ENCODE assay signal across 8 cellular contexts in genomic region chr19:17073869-17074627, GRCh38. TPM values are rescaled to one million over a fixed set of nuclear protein-coding genes. Genes with fewer than 3 reads are reported as not detected.
DNase-seq lines count a peak whose midpoint lies in the region; ATAC-seq, FAIRE-seq and TF ChIP-seq lines count a peak whose summit lies in the region.

No MANE protein-coding gene starts in this region.

- H3K4me3 ChIP-seq in heart left ventricle (peak overlapping the region; percentile 47 to 92 (median 74)), PC-3 (ENCODE audit: low read length) (peak overlapping the region; percentile 89), endothelial cell of umbilical vein (replicated peaks in 1 of 3; ENCODE audit: insufficient read depth in 1 of 3, low read depth in 1 of 3, low read length in 3 of 3) (peak overlapping the region in 2 of 3 experiments; percentile 66 to 80), parathyroid adenoma (ENCODE audit: low read depth, low read length) (peak overlapping the region; percentile 96)

- no peak for ATAC-seq in heart left ventricle
- no peak for ATAC-seq in PC-3
- ATAC-seq in HG03097 (IDR thresholded peaks at IDR 0.05; ENCODE audit: low FRiP score, unreplicated experiment) = no peak

- TF ChIP-seq CTCF in heart left ventricle (IDR thresholded peaks at IDR 0.05) (no peak), PC-3 (conservative IDR thresholded peaks at IDR 0.05; ENCODE audit: low read depth, low read length) (no peak), endothelial cell of umbilical vein (IDR thresholded peaks at IDR 0.05; ENCODE audit: extremely low read depth in 1 of 2, insufficient read depth in 1 of 2, low read depth in 1 of 2, low read length in 2 of 2) (no peak), parathyroid adenoma (IDR thresholded peaks at IDR 0.05) (no peak)

- no peak for TF ChIP-seq POLR2A in heart left ventricle (IDR thresholded peaks at IDR 0.05)
- TF ChIP-seq POLR2A in endothelial cell of umbilical vein (IDR thresholded peaks at IDR 0.05; ENCODE audit: low read depth, low read length) = no peak
- TF ChIP-seq POLR2A in H54 (IDR thresholded peaks at IDR 0.05; ENCODE audit: low read depth, low read length) = no peak

- H3K9ac ChIP-seq in PC-3 (ENCODE audit: low read length) = peak overlapping the region; percentile 90
- peak overlapping the region; percentile 77 for H3K9ac ChIP-seq in endothelial cell of umbilical vein (replicated peaks; ENCODE audit: extremely low read depth, insufficient read depth, low read length)
- no peak overlapping the region for H3K9ac ChIP-seq in parathyroid adenoma

- WGBS in heart left ventricle, 4 donors = 52 to 68% (median 58%) methylated on average over 12 to 18 of the region's 18 CpGs

- H4K20me1 ChIP-seq in PC-3 (ENCODE audit: low read length) (peaks cover 5% of the 10 kb centered on the region; the same call in 1 of the 2 replicates), endothelial cell of umbilical vein (replicated peaks; ENCODE audit: control insufficient read depth, extremely low read depth, insufficient read depth, low read length) (no peaks in the 10 kb centered on the region)

- peak; percentile 69 for FAIRE-seq in endothelial cell of umbilical vein (lab: Jason Lieb, UNC)
- no peak for FAIRE-seq in H54 (lab: Jason Lieb, UNC)

- H3K79me2 ChIP-seq in PC-3 (ENCODE audit: low read length) = peaks cover 77% of the 10 kb centered on the region
- peaks cover 66% of the 10 kb centered on the region for H3K79me2 ChIP-seq in endothelial cell of umbilical vein (ENCODE audit: control insufficient read depth, insufficient read depth, low read length)
- peaks cover 9% of the 10 kb centered on the region for H3K79me2 ChIP-seq in parathyroid adenoma

- dilution Hi-C loops in endothelial cell of umbilical vein (cut with MboI; ENCODE audit: extremely low pct_ligation_motif_present, low sequenced_read_pairs) = no loop called here

- H3K4me1 ChIP-seq in heart left ventricle (peaks cover 0 to 56% (median 35%) of the 10 kb centered on the region in 12 donors), PC-3 (ENCODE audit: insufficient read depth, low read length) (peaks cover 24% of the 10 kb centered on the region), endothelial cell of umbilical vein (ENCODE audit: control insufficient read depth, extremely low read depth, insufficient read depth, low read length) (peaks cover 31% of the 10 kb centered on the region), parathyroid adenoma (peaks cover 3% of the 10 kb centered on the region)

- intact Hi-C loops in heart left ventricle (cut with DNase I) (loop anchor here in 3 of 10 donors (10.0 kb wide), 3 partner anchors 151 to 191 kb away; partner anchors contain the start of genes BABAM1 (in 1 of the 3), OCEL1 (in 1 of the 3) and USHBP1 (in 1 of the 3)), cardiac septum (cut with DNase I) (loop anchor here (2.0 kb wide), 1 partner anchor 61 kb away; no protein-coding TSS in a partner anchor), PC-3 (cut with micrococcal nuclease) (no loop called here), endothelial cell of umbilical vein (cut with micrococcal nuclease) (no loop called here)

- H3K27me3 ChIP-seq in heart left ventricle (no peaks in the 10 kb centered on the region), PC-3 (ENCODE audit: low read length) (no peaks in the 10 kb centered on the region), endothelial cell of umbilical vein (ENCODE audit: control insufficient read depth in 2 of 2, insufficient read depth in 2 of 2, low read length in 2 of 2) (no peaks in the 10 kb centered on the region), parathyroid adenoma (ENCODE audit: control insufficient read depth, insufficient read depth, low read length) (no peaks in the 10 kb centered on the region)

- H3K27ac ChIP-seq in heart left ventricle (peak overlapping the region in 7 of 12 donors; percentile 60 to 91 (median 82)), PC-3 (ENCODE audit: low read length) (no peak overlapping the region), endothelial cell of umbilical vein (ENCODE audit: insufficient read depth, low read depth, low read length) (peak overlapping the region; percentile 75), parathyroid adenoma (no peak overlapping the region)

- POLR2A ChIA-PET in PC-3 (lab: Charles Lee; ENCODE audit: unreplicated experiment) (interaction anchor here (0.6 kb wide), 1 partner anchor 244 kb away, joined by 18 read pairs; no protein-coding TSS in a partner anchor), endothelial cell of umbilical vein (lab: Charles Lee) (interaction anchor here (0.5 kb wide), 1 partner anchor 339 kb away, joined by 5 read pairs; no protein-coding TSS in a partner anchor)

- H3K4me2 ChIP-seq in PC-3 (ENCODE audit: low read length) (peak overlapping the region; percentile 97), endothelial cell of umbilical vein (ENCODE audit: insufficient read depth, low read length) (peak overlapping the region; percentile 82), parathyroid adenoma (ENCODE audit: low read length) (peak overlapping the region; percentile 82)

- peaks cover 0 to 22% (median 0%) of the 10 kb centered on the region in 9 donors for H3K36me3 ChIP-seq in heart left ventricle
- peaks cover 16% of the 10 kb centered on the region; the same call in 1 of the 2 replicates for H3K36me3 ChIP-seq in PC-3 (ENCODE audit: low read depth, low read length)
- no peaks in the 10 kb centered on the region for H3K36me3 ChIP-seq in endothelial cell of umbilical vein (ENCODE audit: control insufficient read depth in 2 of 2, extremely low read depth in 1 of 2, insufficient read depth in 2 of 2, low read length in 2 of 2)
- H3K36me3 ChIP-seq in parathyroid adenoma (ENCODE audit: control insufficient read depth, insufficient read depth, low read length) = no peaks in the 10 kb centered on the region

- no peak for DNase-seq in heart left ventricle
- DNase-seq in cardiac septum (ENCODE audit: low spot score) = no peak
- DNase-seq in PC-3 = no peak
- DNase-seq in endothelial cell of umbilical vein (ENCODE audit: low read depth, low spot score) = no peak
- DNase-seq in H54 (ENCODE audit: insufficient read length, low spot score) = no peak
- DNase-seq in NCI-H1048 (lab: John Stamatoyannopoulos, UW) = no peak

- H3F3A ChIP-seq in PC-3 (ENCODE audit: low read length, unreplicated experiment) = no peaks in the 10 kb centered on the region

- no peaks in the 10 kb centered on the region for H3K9me1 ChIP-seq in endothelial cell of umbilical vein (replicated peaks; ENCODE audit: control insufficient read depth, extremely low read depth, insufficient read depth, low read length)

- no peaks in the 10 kb centered on the region for H3K9me2 ChIP-seq in PC-3 (replicated peaks; ENCODE audit: low read length)

- CTCF ChIA-PET in PC-3 (lab: Charles Lee) = no interaction called here
- CTCF ChIA-PET in endothelial cell of umbilical vein (lab: Charles Lee) = no interaction called here

- BruUV-seq in PC-3 (replicated peaks; lab: Mats Ljungman, UMichigan) (no TSS peak), endothelial cell of umbilical vein (replicated peaks; lab: Mats Ljungman, UMichigan) (no TSS peak)

- H3K9me3 ChIP-seq in heart left ventricle = no peaks in the 10 kb centered on the region
- no peaks in the 10 kb centered on the region for H3K9me3 ChIP-seq in PC-3 (ENCODE audit: low read length)
- H3K9me3 ChIP-seq in endothelial cell of umbilical vein (replicated peaks; ENCODE audit: control insufficient read depth, insufficient read depth, low read length) = no peaks in the 10 kb centered on the region
- no peaks in the 10 kb centered on the region for H3K9me3 ChIP-seq in parathyroid adenoma (ENCODE audit: control insufficient read depth, low read length)

- peak overlapping the region; percentile 70; the same call in 1 of the 2 replicates for H2AFZ ChIP-seq in PC-3 (ENCODE audit: low read length)
- peak overlapping the region; percentile 5 for H2AFZ ChIP-seq in endothelial cell of umbilical vein (ENCODE audit: low read depth, low read length)
- peak overlapping the region; percentile 97 for H2AFZ ChIP-seq in parathyroid adenoma

RNA-seq across cellular contexts. Expression of gene HAUS8, which starts 1.2 kb away (rescaled TPM):
- 1 to 10 TPM; 2.1 to 9.2 (median 4.7) TPM for total RNA-seq in heart left ventricle
- 1 to 10 TPM; 4.2 to 5.1 TPM for polyA plus RNA-seq in heart left ventricle
- total RNA-seq in cardiac septum = 2.6 TPM
- total RNA-seq in PC-3 (2014; rRNA removed) = 19.1 and 21.3 TPM in 2 replicates
- 23.4 and 30.3 TPM in 2 replicates for total RNA-seq in endothelial cell of umbilical vein
- polyA plus RNA-seq in endothelial cell of umbilical vein = 9.0 and 9.6 TPM in 2 replicates
- 16.1 and 17.5 TPM in 2 replicates for polyA plus RNA-seq in endothelial cell of umbilical vein (2011; cell fraction: cytosol; rRNA removed)
- 17.8 and 25.4 TPM in 2 replicates for polyA plus RNA-seq in endothelial cell of umbilical vein (2011; cell fraction: nucleus; rRNA removed)
- polyA plus RNA-seq in endothelial cell of umbilical vein (2012) = 12.6 and 15.8 TPM in 2 replicates
- polyA minus RNA-seq in endothelial cell of umbilical vein = 7.9 and 8.0 TPM in 2 replicates
- polyA minus RNA-seq in endothelial cell of umbilical vein (2011; cell fraction: cytosol; rRNA and poly(A)+ RNA removed) = 13.7 TPM
- 7.5 and 8.4 TPM in 2 replicates for polyA minus RNA-seq in endothelial cell of umbilical vein (2011; cell fraction: nucleus; rRNA and poly(A)+ RNA removed)

RNA-seq across cellular contexts. Expression of gene MYO9B, which starts 1.5 kb away (rescaled TPM):
- total RNA-seq in heart left ventricle (10 to 100 TPM; 24.2 to 89.4 (median 31.3) TPM), cardiac septum (35.6 TPM), PC-3 (2014; rRNA removed) (68.3 and 76.1 TPM in 2 replicates), endothelial cell of umbilical vein (119 and 124 TPM in 2 replicates)
- polyA plus RNA-seq in heart left ventricle (10 to 100 TPM; 26.9 to 39.6 TPM), endothelial cell of umbilical vein (64.4 and 69.8 TPM in 2 replicates)
- 43.2 and 47.5 TPM in 2 replicates for polyA plus RNA-seq in endothelial cell of umbilical vein (2011; cell fraction: cytosol; rRNA removed)
- 227 and 234 TPM in 2 replicates for polyA plus RNA-seq in endothelial cell of umbilical vein (2011; cell fraction: nucleus; rRNA removed)
- 76.5 and 94.6 TPM in 2 replicates for polyA plus RNA-seq in endothelial cell of umbilical vein (2012)
- 97.0 and 109 TPM in 2 replicates for polyA minus RNA-seq in endothelial cell of umbilical vein
- 42.7 TPM for polyA minus RNA-seq in endothelial cell of umbilical vein (2011; cell fraction: cytosol; rRNA and poly(A)+ RNA removed)
- polyA minus RNA-seq in endothelial cell of umbilical vein (2011; cell fraction: nucleus; rRNA and poly(A)+ RNA removed) = 104 and 123 TPM in 2 replicates

RNA-seq across cellular contexts. Expression of gene CPAMD8, which starts 47.4 kb away (rescaled TPM):
- total RNA-seq in heart left ventricle (10 to 100 TPM in 7 of 9 donors, 1 to 10 TPM in 2; 5.2 to 49.5 (median 16.9) TPM), cardiac septum (7.1 TPM), PC-3 (2014; rRNA removed) (2.3 and 3.9 TPM in 2 replicates), endothelial cell of umbilical vein (2.2 and 2.9 TPM in 2 replicates)
- polyA plus RNA-seq in heart left ventricle (10 to 100 TPM in 1 of 2 donors, 1 to 10 TPM in 1; 9.6 to 36.3 TPM), endothelial cell of umbilical vein (3.9 and 5.3 TPM in 2 replicates)
- 1.8 and 2.4 TPM in 2 replicates for polyA plus RNA-seq in endothelial cell of umbilical vein (2011; cell fraction: cytosol; rRNA removed)
- 5.1 and 5.5 TPM in 2 replicates for polyA plus RNA-seq in endothelial cell of umbilical vein (2011; cell fraction: nucleus; rRNA removed)
- 0.95 and 1.8 TPM in 2 replicates for polyA plus RNA-seq in endothelial cell of umbilical vein (2012)
- polyA minus RNA-seq in endothelial cell of umbilical vein = 2.0 and 3.2 TPM in 2 replicates
- not detected for polyA minus RNA-seq in endothelial cell of umbilical vein (2011; cell fraction: cytosol; rRNA and poly(A)+ RNA removed)
- 2.8 and 3.6 TPM in 2 replicates for polyA minus RNA-seq in endothelial cell of umbilical vein (2011; cell fraction: nucleus; rRNA and poly(A)+ RNA removed)

Comparison
In these comparisons a context has a peak if more than half of its experiments do, and no peak if none do; other contexts are left out.
1. H3K27ac ChIP-seq: peak in heart left ventricle (7 of 12) and endothelial cell of umbilical vein (single experiment); none in PC-3 (single experiment) and parathyroid adenoma (single experiment).
2. H2AFZ ChIP-seq: peak in every context shown above with its lines; median percentile 97 in parathyroid adenoma; 70 in PC-3; 5 in endothelial cell of umbilical vein.
3. Peak in every context shown above with its lines, with median percentiles within 50 percentile points of each other: H3K4me3 ChIP-seq and H3K4me2 ChIP-seq.